In the genomic region with DNA sequence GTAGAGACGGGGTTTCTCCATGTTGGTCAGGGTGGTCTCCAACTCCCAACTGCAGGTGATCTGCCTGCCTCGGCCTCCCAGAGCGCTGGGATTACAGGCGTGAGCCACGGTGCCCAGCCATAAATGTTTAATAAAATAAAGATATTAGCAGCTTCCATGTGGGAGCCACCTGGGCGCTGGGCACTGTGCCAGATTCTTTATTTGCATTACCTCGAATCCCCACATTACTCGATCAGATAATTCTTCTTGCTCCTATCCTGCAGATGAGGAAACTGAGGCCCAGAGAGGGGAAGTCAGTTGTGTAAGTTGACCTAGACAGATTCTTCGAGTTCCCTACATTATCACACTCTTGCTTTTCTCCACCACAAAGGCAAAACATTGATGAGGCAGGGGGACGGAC, we compare ENCODE assay signal across 24 cellular contexts. TPM values are rescaled to one million over a fixed set of nuclear protein-coding genes. Genes with fewer than 3 reads are reported as not detected.
"Had no signal": no experiment of that assay in that cellular context is flagged by ENCODE, and none has a peak within 500 bp of the region (broad histone marks: within the 10 kb centered on the region; RNA-seq: fewer than 3 reads in every experiment).

No MANE protein-coding gene starts in this region.

- H3K27me3 ChIP-seq: esophagus squamous epithelium, gastrocnemius medialis, ovary, vagina had no signal

- H3K4me1 ChIP-seq: gastrocnemius medialis, left ventricle myocardium inferior, prostate gland, vagina had no signal

- H3K27ac ChIP-seq: coronary artery, esophagus squamous epithelium, gastrocnemius medialis, left ventricle myocardium inferior, neutrophil, ovary, prostate gland, vagina had no signal

- H3K4me3 ChIP-seq: coronary artery, esophagus squamous epithelium, gastrocnemius medialis, left ventricle myocardium inferior, ovary, prostate gland, vagina had no signal

- H3K36me3 ChIP-seq: esophagus squamous epithelium, gastrocnemius medialis, left ventricle myocardium inferior, neutrophil, ovary, prostate gland, vagina had no signal

- H3K9me3 ChIP-seq: esophagus squamous epithelium, gastrocnemius medialis, left ventricle myocardium inferior, neutrophil, ovary, prostate gland, vagina had no signal

- DNase-seq: activated CD4-positive, alpha-beta memory T cell treated with anti-CD3 and anti-CD28 coated beads for 36 hours; activated CD4-positive, alpha-beta T cell treated with anti-CD3 and anti-CD28 coated beads for 48 hours; activated effector memory CD4-positive, alpha-beta T cell treated with Interleukin-2 at 50 U/mL for 16 hours; activated naive CD4-positive, alpha-beta T cell treated with anti-CD3 and anti-CD28 coated beads for 36 hours; activated naive CD8-positive, alpha-beta T cell treated with anti-CD3 and anti-CD28 coated beads, Interleukin-2, amount 10 ng/mL, durations not matched to agents 7 days and 5 days; activated T-cell treated with anti-CD3 and anti-CD28 coated beads, Interleukin-2, amount 50 U/mL, for 72 hours; amygdala; cerebellar nuclear complex; endodermal cell; esophagus squamous epithelium; gastrocnemius medialis; hippocampal formation; kidney glomerular epithelial cell; left ventricle myocardium inferior; naive thymus-derived CD8-positive, alpha-beta T cell; ovary; stimulated activated CD4-positive, alpha-beta T cell treated with anti-CD3 and anti-CD28 coated beads, Interleukin-2, amount 100 ng/mL, for 48 hours; stimulated activated CD8-positive, alpha-beta memory T cell treated with anti-CD3 and anti-CD28 coated beads, Interleukin-4, amount 100 ng/mL, for 48 hours; stimulated activated naive B cell treated with anti-CD40 and anti-IgM and Interleukin-4, amounts not matched to agents 10 μg/mL and 1 μg/mL and 100 μg/mL, for 72 hours; trophoblast cell had no signal

RNA-seq across cellular contexts. Expression of a gene that starts 24.9 kb away (rescaled TPM):
- total RNA-seq: activated CD4-positive, alpha-beta memory T cell treated with anti-CD3 and anti-CD28 coated beads for 36 hours; activated naive CD4-positive, alpha-beta T cell treated with anti-CD3 and anti-CD28 coated beads for 36 hours; activated naive CD8-positive, alpha-beta T cell treated with anti-CD3 and anti-CD28 coated beads, Interleukin-2, amount 10 ng/mL, durations not matched to agents 7 days and 5 days; naive thymus-derived CD8-positive, alpha-beta T cell had no signal
- polyA plus RNA-seq: naive thymus-derived CD8-positive, alpha-beta T cell had no signal

RNA-seq across cellular contexts. Expression of a gene that starts 44.0 kb away (rescaled TPM):
- total RNA-seq: activated naive CD8-positive, alpha-beta T cell treated with anti-CD3 and anti-CD28 coated beads, Interleukin-2, amount 10 ng/mL, durations not matched to agents 7 days and 5 days; naive thymus-derived CD8-positive, alpha-beta T cell had no signal
- polyA plus RNA-seq: naive thymus-derived CD8-positive, alpha-beta T cell had no signal
